Comparison of ENCODE assay signal across 9 cellular contexts in the genomic region with DNA sequence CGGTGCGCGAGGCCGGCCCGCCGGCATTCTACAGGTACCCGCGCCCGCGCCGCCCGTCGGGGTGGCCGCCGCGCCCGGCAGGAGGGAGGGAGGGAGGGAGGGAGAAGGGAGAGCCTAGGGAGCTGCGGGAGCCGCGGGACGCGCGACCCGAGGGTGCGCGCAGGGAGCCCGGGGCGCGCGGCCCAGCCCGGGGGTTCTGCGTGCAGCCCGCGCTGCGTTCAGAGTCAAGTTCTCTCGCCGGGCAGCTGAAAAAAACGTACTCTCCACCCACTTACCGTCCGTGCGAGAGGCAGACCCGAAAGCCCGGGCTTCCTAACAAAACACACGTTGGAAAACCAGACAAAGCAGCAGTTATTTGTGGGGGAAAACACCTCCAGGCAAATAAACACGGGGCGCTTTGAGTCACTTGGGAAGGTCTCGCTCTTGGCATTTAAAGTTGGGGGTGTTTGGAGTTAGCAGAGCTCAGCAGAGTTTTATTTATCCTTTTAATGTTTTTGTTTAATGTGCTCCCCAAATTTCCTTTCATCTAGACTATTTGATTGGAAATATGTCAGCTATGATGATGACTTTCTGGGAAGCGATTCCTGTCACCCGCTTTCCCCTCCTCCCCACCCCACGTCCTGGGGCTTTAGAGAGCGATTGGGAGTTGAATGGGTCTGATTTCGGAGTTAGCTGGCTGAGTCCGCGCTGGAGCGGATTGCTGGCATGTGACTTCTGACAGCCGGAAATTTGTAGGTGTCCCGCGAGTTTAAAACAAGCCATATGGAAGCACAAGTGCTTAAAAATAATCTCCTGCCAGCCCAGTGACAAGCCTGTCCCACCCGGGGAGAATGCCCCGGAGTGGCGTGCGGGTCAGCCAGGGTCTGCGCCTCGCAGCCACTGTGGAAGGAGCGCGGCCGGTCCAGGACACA. TPM values are rescaled to one million over a fixed set of nuclear protein-coding genes. Genes with fewer than 3 reads are reported as not detected.
DNase-seq lines count a peak whose midpoint lies in the region; ATAC-seq and TF ChIP-seq lines count a peak whose summit lies in the region.
"Had no signal": no experiment of that assay in that cellular context is flagged by ENCODE, and none has a peak within 500 bp of the region (broad histone marks: within the 10 kb centered on the region; RNA-seq: fewer than 3 reads in every experiment).

No MANE protein-coding gene starts in this region.

- H3K9me3 Mint-ChIP-seq in activated naive CD4-positive, alpha-beta T cell treated with anti-CD3 and anti-CD28 coated beads for 36 hours, result no peaks in the 10 kb centered on the region

- WGBS in mesodermal cell (ENCODE audit: insufficient coverage in 2 of 2), 2 experiments, result 15 to 17% methylated on average over 14 to 15 of the region's 67 CpGs

- peaks cover 36% of the 10 kb centered on the region for H3K27me3 Mint-ChIP-seq in activated naive CD4-positive, alpha-beta T cell treated with anti-CD3 and anti-CD28 coated beads for 36 hours (ENCODE audit: low read depth)

- no peak for ATAC-seq in HG03139 (IDR thresholded peaks at IDR 0.05; ENCODE audit: unreplicated experiment)

- intact Hi-C loops in activated naive CD4-positive, alpha-beta T cell treated with anti-CD3 and anti-CD28 coated beads for 36 hours (cut with micrococcal nuclease), result loop anchor here (5.0 kb wide), 2 partner anchors 116 to 131 kb away; no protein-coding TSS in a partner anchor
- intact Hi-C loops in vagina (cut with DNase I), result no loop called here

- H3K27me3 ChIP-seq in vagina, result no peaks in the 10 kb centered on the region

- H3K4me1 Mint-ChIP-seq in activated naive CD4-positive, alpha-beta T cell treated with anti-CD3 and anti-CD28 coated beads for 36 hours (ENCODE audit: low read depth), result peaks cover 13% of the 10 kb centered on the region

- peak overlapping the region; percentile 32 for H3K4me3 ChIP-seq in choroid plexus epithelial cell (ENCODE audit: low read depth, low read length)
- peak overlapping the region; percentile 14 for H3K4me3 ChIP-seq in mesodermal cell (ENCODE audit: extremely low read depth, insufficient read depth, low read length, poor library complexity, severe bottlenecking)
- H3K4me3 ChIP-seq in vagina, result peak overlapping the region; percentile 55 to 63

- H3K27ac ChIP-seq in mesodermal cell (ENCODE audit: low read depth, low read length, severe bottlenecking) (no peak overlapping the region), vagina (peak overlapping the region; percentile 93)

- CTCF ChIA-PET in activated naive CD4-positive, alpha-beta T cell treated with anti-CD3 and anti-CD28 coated beads for 36 hours (lab: Charles Lee), result interaction anchor here (0.7 to 1.0 kb wide), 4 partner anchors 42 to 350 kb away, joined by 3 to 6 read pairs (median 3); no protein-coding TSS in a partner anchor

- H3K36me3 Mint-ChIP-seq in activated naive CD4-positive, alpha-beta T cell treated with anti-CD3 and anti-CD28 coated beads for 36 hours (ENCODE audit: low read depth), result no peaks in the 10 kb centered on the region

- TF ChIP-seq POLR2A in vagina (IDR thresholded peaks at IDR 0.05), result no peak

- H3K36me3 ChIP-seq in mesodermal cell (ENCODE audit: control insufficient read depth, insufficient read depth, low read length) (no peaks in the 10 kb centered on the region), vagina (no peaks in the 10 kb centered on the region)

- TF ChIP-seq CTCF in choroid plexus epithelial cell (conservative IDR thresholded peaks at IDR 0.05; ENCODE audit: low read depth, low read length) (no peak), vagina (IDR thresholded peaks at IDR 0.05) (no peak)

- peak overlapping the region; percentile 67 for H3K4me3 Mint-ChIP-seq in activated naive CD4-positive, alpha-beta T cell treated with anti-CD3 and anti-CD28 coated beads for 36 hours

- DNase-seq in activated naive CD4-positive, alpha-beta T cell treated with anti-CD3 and anti-CD28 coated beads for 36 hours, result no peak
- DNase-seq in activated naive CD4-positive, alpha-beta T cell (lab: John Stamatoyannopoulos, UW), result no peak
- peak; percentile 7 for DNase-seq in choroid plexus epithelial cell (ENCODE audit: low read depth)
- no peak for DNase-seq in vagina (ENCODE audit: extremely low spot score in 2 of 2)
- DNase-seq in AML-193 (lab: John Stamatoyannopoulos, UW), result no peak
- no peak for DNase-seq in kidney glomerular epithelial cell (lab: John Stamatoyannopoulos, UW)
- DNase-seq: DMS79 had no signal

- peaks cover 7% of the 10 kb centered on the region for H3K4me1 ChIP-seq in mesodermal cell (ENCODE audit: control insufficient read depth, insufficient read depth, low read length, poor library complexity, severe bottlenecking)
- peaks cover 9% of the 10 kb centered on the region for H3K4me1 ChIP-seq in vagina

- H3K27ac Mint-ChIP-seq in activated naive CD4-positive, alpha-beta T cell treated with anti-CD3 and anti-CD28 coated beads for 36 hours, result no peak overlapping the region

- no peaks in the 10 kb centered on the region for H3K9me3 ChIP-seq in mesodermal cell (ENCODE audit: control insufficient read depth, low read length)
- H3K9me3 ChIP-seq in vagina, result no peaks in the 10 kb centered on the region

RNA-seq across cellular contexts. Expression of gene ESR1, which starts 1.1 kb away (rescaled TPM):
- under 1 TPM; 0.52 to 0.54 TPM for total RNA-seq in activated naive CD4-positive, alpha-beta T cell treated with anti-CD3 and anti-CD28 coated beads for 36 hours
- polyA plus RNA-seq in mesodermal cell (2013, experiment 1 of 2), result not detected
- polyA plus RNA-seq in mesodermal cell (2013, experiment 2 of 2), result 0.05 TPM
- 50.3 TPM for total RNA-seq in vagina

Comparison
In these comparisons a context has a peak if more than half of its experiments do, and no peak if none do; other contexts are left out.
1. RNA of gene ESR1, which starts 1.1 kb away (total RNA-seq): 50.3 TPM in vagina (single experiment); 0.52 to 0.54 TPM in activated naive CD4-positive, alpha-beta T cell treated with anti-CD3 and anti-CD28 coated beads for 36 hours; every median in the first group is over 10 times any median in the second.
2. Peak in every context shown above with its lines, with median percentiles within 50 percentile points of each other: H3K4me3 ChIP-seq.